1 cellular context compared by ENCODE assay signal in genomic region chr2:204024906-204025475, GRCh38.
TF ChIP-seq lines count a peak whose summit lies in the region.

No MANE protein-coding gene starts in this region.

TF ChIP-seq in H1, 55 proteins besides CTCF, POLR2A, EP300 and RAD21 (continued from another document):
- TF ChIP-seq, protein P1, sequence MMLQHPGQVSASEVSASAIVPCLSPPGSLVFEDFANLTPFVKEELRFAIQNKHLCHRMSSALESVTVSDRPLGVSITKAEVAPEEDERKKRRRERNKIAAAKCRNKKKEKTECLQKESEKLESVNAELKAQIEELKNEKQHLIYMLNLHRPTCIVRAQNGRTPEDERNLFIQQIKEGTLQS (IDR thresholded peaks at IDR 0.05; ENCODE audit: insufficient read depth, low read depth, low read length): no peak
- TF ChIP-seq JUND (IDR thresholded peaks at IDR 0.05; ENCODE audit: low read length): no peak
- no peak for TF ChIP-seq TCF12 (IDR thresholded peaks at IDR 0.05; ENCODE audit: low read depth, low read length)
- no peak for TF ChIP-seq PHF8 (conservative IDR thresholded peaks at IDR 0.05; ENCODE audit: low read depth, low read length)
- no peak for TF ChIP-seq CBX5 (IDR thresholded peaks at IDR 0.05; ENCODE audit: low read depth, low read length)
TF ChIP-seq in H1: peak in this region for 0.
